ENCODE assay signal across 8 cellular contexts in the genomic region with DNA sequence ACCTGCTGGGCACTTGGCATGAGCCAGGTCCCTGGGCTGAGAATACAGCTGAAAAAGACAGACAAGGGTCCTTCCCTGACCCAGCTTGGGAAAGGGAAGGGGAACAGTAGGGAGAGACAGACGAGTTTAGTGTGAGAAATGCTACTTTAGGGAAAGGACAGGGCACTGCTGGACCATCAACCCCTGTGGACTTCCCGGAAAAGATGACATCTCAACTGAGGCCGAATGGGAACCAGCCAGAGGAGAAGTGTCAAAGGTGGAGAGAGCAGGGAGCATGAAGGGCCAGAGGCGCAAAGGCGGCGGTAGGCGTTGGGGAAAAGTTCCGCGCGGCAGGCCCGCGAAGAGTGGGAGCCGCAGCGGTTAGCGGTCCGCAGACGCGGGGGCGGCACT. TPM values are rescaled to one million over a fixed set of nuclear protein-coding genes. Genes with fewer than 3 reads are reported as not detected.
DNase-seq lines count a peak whose midpoint lies in the region; ATAC-seq, FAIRE-seq and TF ChIP-seq lines count a peak whose summit lies in the region.

No MANE protein-coding gene starts in this region.

- peak overlapping the region; percentile 89 for H3K4me2 ChIP-seq in K562 (ENCODE audit: insufficient read depth, low read length)

- ATAC-seq in K562 (no peak), GM21576 (IDR thresholded peaks at IDR 0.05; ENCODE audit: unreplicated experiment) (no peak)

- WGBS in K562 (ENCODE audit: insufficient coverage, low coverage, missing lambda C conversion rate) = under 1% methylated on average over 19 of the region's 19 CpGs

- CTCF ChIA-PET in CD4-positive, alpha-beta memory T cell (lab: Charles Lee; ENCODE audit: partially characterized antibody) = interaction anchor here (1.4 to 2.3 kb wide), 2 partner anchors 9 to 29 kb away, joined by 3 to 11 read pairs; no protein-coding TSS in a partner anchor
- CTCF ChIA-PET in K562 (lab: Yijun Ruan, JAX; ENCODE audit: low intra/inter-chr PET ratio) = interaction anchor here (0.6 to 2.2 kb wide), 2 partner anchors 14 to 29 kb away, joined by 3 to 9 read pairs; no protein-coding TSS in a partner anchor

- peak overlapping the region; percentile 81 for H3K27ac ChIP-seq in CD4-positive, alpha-beta memory T cell (ENCODE audit: low read depth, low read length)
- H3K27ac ChIP-seq in K562 (ENCODE audit: extremely low read depth, low read depth, low read length) = peak overlapping the region; percentile 65

- H3K4me1 ChIP-seq in CD4-positive, alpha-beta memory T cell (ENCODE audit: insufficient read depth, low read length) = peaks cover 23% of the 10 kb centered on the region
- H3K4me1 ChIP-seq in K562 (replicated peaks in 1 of 2; ENCODE audit: control insufficient read depth in 2 of 2, insufficient read depth in 2 of 2, low read length in 2 of 2) (peaks cover 12 to 22% of the 10 kb centered on the region in 2 experiments; a peak in 4 of 5 replicates), mononuclear cell (ENCODE audit: insufficient read depth, low read length) (peaks cover 16% of the 10 kb centered on the region)

- DNase-seq in CD4-positive, alpha-beta memory T cell = no peak
- DNase-seq in K562 (ENCODE audit: extremely low read depth in 1 of 4, low spot score in 3 of 4) (peak in 1 of 4 experiments; percentile 59), cerebellar nuclear complex (lab: John Stamatoyannopoulos, UW) (no peak), AG08396 (ENCODE audit: low spot score) (no peak), NCI-H69 (lab: John Stamatoyannopoulos, UW) (no peak)

- H3K4me3 ChIP-seq in CD4-positive, alpha-beta memory T cell (ENCODE audit: low read length in 2 of 2) = peak overlapping the region; percentile 65 to 87
- H3K4me3 ChIP-seq in K562 (peak overlapping the region; percentile 87), mononuclear cell (ENCODE audit: low read length) (peak overlapping the region; percentile 85)

- peak overlapping the region; percentile 73 for H2AFZ ChIP-seq in K562 (ENCODE audit: low read depth, low read length)

- H3K79me2 ChIP-seq in K562 (ENCODE audit: control insufficient read depth, insufficient read depth, low read length) = peaks cover 20% of the 10 kb centered on the region

- peak; percentile 86 for FAIRE-seq in K562 (lab: Jason Lieb, UNC)

- H3K9me3 ChIP-seq in CD4-positive, alpha-beta memory T cell (ENCODE audit: control insufficient read depth in 1 of 2, low read length in 2 of 2) = no peaks in the 10 kb centered on the region
- H3K9me3 ChIP-seq in K562 (replicated peaks; ENCODE audit: control insufficient read depth, insufficient read depth, low read depth, low read length) (no peaks in the 10 kb centered on the region), mononuclear cell (ENCODE audit: low read depth, low read length) (no peaks in the 10 kb centered on the region)

- no peaks in the 10 kb centered on the region for H3K9me1 ChIP-seq in K562 (ENCODE audit: control insufficient read depth, insufficient read depth, low read length)

- POLR2A ChIA-PET in CD4-positive, alpha-beta memory T cell (lab: Charles Lee; ENCODE audit: partially characterized antibody) = interaction anchor here (0.5 to 1.5 kb wide), 5 partner anchors 9 to 136 kb away, joined by 3 to 6 read pairs (median 4); partner anchors contain the start of genes ANKRD53, MCEE and NAGK
- POLR2A ChIA-PET in K562 (lab: Yijun Ruan, JAX) = no interaction called here

- H3K4me3 Mint-ChIP-seq in CD4-positive, alpha-beta memory T cell = peak overlapping the region; percentile 90 to 99 (median 95)

- H3K36me3 ChIP-seq in CD4-positive, alpha-beta memory T cell (ENCODE audit: insufficient read depth, low read length) = peaks cover 22% of the 10 kb centered on the region
- peaks cover 38% of the 10 kb centered on the region for H3K36me3 ChIP-seq in K562 (ENCODE audit: control insufficient read depth, insufficient read depth, low read length)

- H3K9me3 Mint-ChIP-seq in CD4-positive, alpha-beta memory T cell = no peaks in the 10 kb centered on the region

- no peak for TF ChIP-seq POLR2A in K562 (conservative IDR thresholded peaks at IDR 0.05)

- no peak for TF ChIP-seq CTCF in K562 (IDR thresholded peaks at IDR 0.05 in 2 of 3, conservative IDR thresholded peaks at IDR 0.05 in 1 of 3; ENCODE audit: insufficient read depth in 2 of 3, low read depth in 1 of 3, low read length in 3 of 3)

- in situ Hi-C loops in K562 (cut with MboI) = no loop called here

- TF ChIP-seq RAD21 in Ishikawa (IDR thresholded peaks at IDR 0.05; ENCODE audit: low read depth) (no peak), K562 (CRISPR knock-in tag; conservative IDR thresholded peaks at IDR 0.05 in 1 of 2, IDR thresholded peaks at IDR 0.05 in 1 of 2) (no peak)

- peaks cover 9% of the 10 kb centered on the region; the same call in 1 of the 2 replicates for H4K20me1 ChIP-seq in K562 (replicated peaks; ENCODE audit: control insufficient read depth, insufficient read depth, low read length)

- peaks cover 15 to 34% of the 10 kb centered on the region in 2 donors for H3K36me3 Mint-ChIP-seq in CD4-positive, alpha-beta memory T cell

- H3K4me1 Mint-ChIP-seq in CD4-positive, alpha-beta memory T cell = peaks cover 24 to 40% (median 31%) of the 10 kb centered on the region in 4 donors

- intact Hi-C loops in CD4-positive, alpha-beta memory T cell (cut with micrococcal nuclease) = loop anchor here (1.0 to 2.0 kb wide), 2 partner anchors 74 to 689 kb away; partner anchors contain the start of gene NAGK
- intact Hi-C loops in K562 (cut with micrococcal nuclease) = loop anchor here (10.0 kb wide), 1 partner anchor 141 kb away; the partner anchor contains the start of genes MCEE and MPHOSPH10

- TF ChIP-seq EP300 in Ishikawa (IDR thresholded peaks at IDR 0.05; ENCODE audit: borderline replicate concordance) = no peak
- TF ChIP-seq EP300 in K562 (IDR thresholded peaks at IDR 0.05; ENCODE audit: low read length) = no peak

- peak overlapping the region; percentile 82 to 98 (median 95) for H3K27ac Mint-ChIP-seq in CD4-positive, alpha-beta memory T cell

- H3K27me3 ChIP-seq in CD4-positive, alpha-beta memory T cell (ENCODE audit: insufficient read depth, low read length) = no peaks in the 10 kb centered on the region
- H3K27me3 ChIP-seq in K562 (ENCODE audit: control insufficient read depth in 2 of 2, insufficient read depth in 2 of 2, low read length in 2 of 2) = no peaks in the 10 kb centered on the region
- H3K27me3 ChIP-seq in mononuclear cell (ENCODE audit: insufficient read depth, low read length) = no peaks in the 10 kb centered on the region

- no TSS peak for BruUV-seq in K562 (replicated peaks; lab: Mats Ljungman, UMichigan)

- peak overlapping the region; percentile 76 to 99 for H3K9ac ChIP-seq in K562 (ENCODE audit: insufficient read depth in 1 of 2, low read depth in 2 of 2, low read length in 2 of 2)

- no peaks in the 10 kb centered on the region for H3K27me3 Mint-ChIP-seq in CD4-positive, alpha-beta memory T cell

RNA-seq across cellular contexts. Expression of gene TEX261, which starts 0.6 kb away (rescaled TPM):
- 10 to 100 TPM; 61.1 to 70.0 TPM for total RNA-seq in CD4-positive, alpha-beta memory T cell
- polyA plus RNA-seq in CD4-positive, alpha-beta memory T cell = 10 to 100 TPM; 39.6 to 43.0 TPM
- 56.1 and 63.4 TPM in 2 replicates for total RNA-seq in K562 (2011; cell fraction: chromatin; rRNA removed; ENCODE audit: low replicate concordance)
- total RNA-seq in K562 (2011; cell fraction: nucleolus; rRNA removed) = 49.9 and 50.0 TPM in 2 replicates
- total RNA-seq in K562 (2011; cell fraction: nucleoplasm; rRNA removed) = 70.2 and 95.7 TPM in 2 replicates
- total RNA-seq in K562 (2014; rRNA removed) = 18.3 and 29.7 TPM in 2 replicates
- 44.2 and 46.1 TPM in 2 replicates for total RNA-seq in K562 (2014; rRNA removed; fragmentation: Illumina TruSeq; extraction: Trizol)
- 53.0 and 56.9 TPM in 2 replicates for total RNA-seq in K562 (2015; rRNA removed; fragmentation: Illumina TruSeq; extraction: Trizol)
- 55.3 and 60.4 TPM in 2 replicates for total RNA-seq in K562 (2021)
- 50.1 and 99.5 TPM in 2 replicates for polyA plus RNA-seq in K562 (2011; rRNA removed)
- polyA plus RNA-seq in K562 (2011; cell fraction: cytosol; rRNA removed) = 71.7 and 115 TPM in 2 replicates
- 67.7 and 143 TPM in 2 replicates for polyA plus RNA-seq in K562 (2011; cell fraction: nucleus; rRNA removed)
- polyA plus RNA-seq in K562 (2012) = 57.6 and 58.8 TPM in 2 replicates
- 99.5 and 110 TPM in 2 replicates for polyA plus RNA-seq in K562 (2014; fragmentation: Illumina TruSeq; extraction: Trizol)
- 10 to 100 TPM; 11.9 to 16.7 TPM for polyA plus RNA-seq in K562 (2014; fragmentation: Nextera tagmentation; extraction: Ambion mirVana)
- 51.9 and 64.0 TPM in 2 replicates for polyA plus RNA-seq in K562 (2014; rRNA removed)
- polyA minus RNA-seq in K562 (2011; rRNA and poly(A)+ RNA removed) = 27.1 and 69.7 TPM in 2 replicates
- 20.5 and 38.0 TPM in 2 replicates for polyA minus RNA-seq in K562 (2011; cell fraction: cytosol; rRNA and poly(A)+ RNA removed)
- 14.7 and 15.2 TPM in 2 replicates for polyA minus RNA-seq in K562 (2011; cell fraction: nucleus; rRNA and poly(A)+ RNA removed)
- total RNA-seq in mononuclear cell = 16.7 TPM

RNA-seq across cellular contexts. Expression of gene ANKRD53, which starts 15.6 kb away (rescaled TPM):
- total RNA-seq in CD4-positive, alpha-beta memory T cell = under 1 TPM in 1 of 2 experiments, not detected in 1; 0.20 TPM
- polyA plus RNA-seq in CD4-positive, alpha-beta memory T cell = not detected
- not detected in 2 replicates for total RNA-seq in K562 (2011; cell fraction: chromatin; rRNA removed; ENCODE audit: low replicate concordance)
- 0.17 TPM in 1 of 2 replicates, not detected in the other for total RNA-seq in K562 (2011; cell fraction: nucleolus; rRNA removed)
- not detected in 2 replicates for total RNA-seq in K562 (2011; cell fraction: nucleoplasm; rRNA removed)
- total RNA-seq in K562 (2014; rRNA removed) (0.20 TPM in 1 of 2 replicates, not detected in the other), K562 (2014; rRNA removed; fragmentation: Illumina TruSeq; extraction: Trizol) (not detected in 2 replicates), K562 (2015; rRNA removed; fragmentation: Illumina TruSeq; extraction: Trizol) (not detected in 2 replicates), K562 (2021) (0.18 TPM in 1 of 2 replicates, not detected in the other), mononuclear cell (0.10 TPM)
- polyA plus RNA-seq in K562 (2011; rRNA removed) (not detected in 2 replicates), K562 (2014; fragmentation: Illumina TruSeq; extraction: Trizol) (not detected in 2 replicates), K562 (2014; fragmentation: Nextera tagmentation; extraction: Ambion mirVana) (not detected), K562 (2014; rRNA removed) (not detected in 2 replicates)
- not detected in 2 replicates for polyA plus RNA-seq in K562 (2011; cell fraction: cytosol; rRNA removed)
- 0.07 and 0.10 TPM in 2 replicates for polyA plus RNA-seq in K562 (2011; cell fraction: nucleus; rRNA removed)
- not detected in 2 replicates for polyA plus RNA-seq in K562 (2012)
- not detected in 2 replicates for polyA minus RNA-seq in K562 (2011; rRNA and poly(A)+ RNA removed)
- not detected in 2 replicates for polyA minus RNA-seq in K562 (2011; cell fraction: cytosol; rRNA and poly(A)+ RNA removed)
- polyA minus RNA-seq in K562 (2011; cell fraction: nucleus; rRNA and poly(A)+ RNA removed) = not detected in 2 replicates

RNA-seq across cellular contexts. Expression of gene ATP6V1B1, which starts 58.4 kb away (rescaled TPM):
- not detected for total RNA-seq in CD4-positive, alpha-beta memory T cell
- polyA plus RNA-seq in CD4-positive, alpha-beta memory T cell = not detected
- not detected in 2 replicates for total RNA-seq in K562 (2011; cell fraction: chromatin; rRNA removed; ENCODE audit: low replicate concordance)
- total RNA-seq in K562 (2011; cell fraction: nucleolus; rRNA removed) = not detected in 2 replicates
- not detected in 2 replicates for total RNA-seq in K562 (2011; cell fraction: nucleoplasm; rRNA removed)
- total RNA-seq in K562 (2014; rRNA removed) = not detected in 2 replicates
- not detected in 2 replicates for total RNA-seq in K562 (2014; rRNA removed; fragmentation: Illumina TruSeq; extraction: Trizol)
- total RNA-seq in K562 (2015; rRNA removed; fragmentation: Illumina TruSeq; extraction: Trizol) = not detected in 2 replicates
- not detected in 2 replicates for total RNA-seq in K562 (2021)
- not detected in 2 replicates for polyA plus RNA-seq in K562 (2011; rRNA removed)
- polyA plus RNA-seq in K562 (2011; cell fraction: cytosol; rRNA removed) = not detected in 2 replicates
- not detected in 2 replicates for polyA plus RNA-seq in K562 (2011; cell fraction: nucleus; rRNA removed)
- not detected in 2 replicates for polyA plus RNA-seq in K562 (2012)
- polyA plus RNA-seq in K562 (2014; fragmentation: Illumina TruSeq; extraction: Trizol) = not detected in 2 replicates
- not detected for polyA plus RNA-seq in K562 (2014; fragmentation: Nextera tagmentation; extraction: Ambion mirVana)
- polyA plus RNA-seq in K562 (2014; rRNA removed) = not detected in 2 replicates
- polyA minus RNA-seq in K562 (2011; rRNA and poly(A)+ RNA removed) = not detected in 2 replicates
- polyA minus RNA-seq in K562 (2011; cell fraction: cytosol; rRNA and poly(A)+ RNA removed) = not detected in 2 replicates
- not detected in 2 replicates for polyA minus RNA-seq in K562 (2011; cell fraction: nucleus; rRNA and poly(A)+ RNA removed)
- total RNA-seq in mononuclear cell = not detected
